ENCODE assay signal across 9 cellular contexts in the genomic region with DNA sequence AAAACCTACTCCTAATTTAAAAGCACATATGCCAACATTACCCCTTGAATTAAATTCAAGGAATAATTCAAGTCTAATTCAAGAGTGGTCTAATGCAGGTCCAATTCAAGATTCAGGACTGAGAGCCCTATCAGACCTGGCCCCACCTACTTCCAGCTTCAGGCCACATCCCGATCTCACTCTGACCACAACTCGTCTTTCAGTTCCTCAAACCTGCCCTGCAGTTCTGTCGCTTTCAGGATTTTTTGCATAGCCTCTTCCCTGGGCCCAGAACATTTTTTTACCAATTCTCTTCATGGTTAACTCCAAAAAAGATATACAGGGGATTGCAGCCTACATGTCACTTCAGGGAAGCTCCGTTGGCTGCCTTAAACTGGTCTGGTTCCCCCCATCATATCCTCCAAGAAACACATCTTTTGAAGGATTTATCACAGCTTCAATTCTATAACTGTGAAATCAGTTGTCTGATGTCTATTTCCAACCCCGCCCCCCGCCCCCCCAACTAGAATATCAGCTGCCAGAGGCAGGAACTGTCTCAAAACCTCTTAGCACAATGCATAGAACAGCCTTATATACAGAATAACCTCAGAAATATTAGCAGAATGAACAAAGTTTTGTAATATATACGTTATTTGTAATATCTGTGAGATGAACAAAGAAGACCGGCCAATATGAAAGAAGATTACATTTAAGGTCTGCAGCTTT. TPM values are rescaled to one million over a fixed set of nuclear protein-coding genes. Genes with fewer than 3 reads are reported as not detected.
DNase-seq lines count a peak whose midpoint lies in the region; ATAC-seq, FAIRE-seq and TF ChIP-seq lines count a peak whose summit lies in the region.
"Had no signal": no experiment of that assay in that cellular context is flagged by ENCODE, and none has a peak within 500 bp of the region (broad histone marks: within the 10 kb centered on the region; RNA-seq: fewer than 3 reads in every experiment).

No MANE protein-coding gene starts in this region.

- intact Hi-C loops in activated T-helper 1 cell treated with anti-CD3 and anti-CD28 coated beads, Interleukin-12 subunit alpha, Interleukin-12 subunit beta, Interleukin-2, Interleukin-4 antibody, amounts not matched to agents 30 ng/mL and 10 ng/mL and 1 ng/mL, durations not matched to agents 14 hours and 24 hours and 36 hours (cut with micrococcal nuclease) = loop anchor here (2.0 kb wide), 1 partner anchor 13 kb away; no protein-coding TSS in a partner anchor
- intact Hi-C loops in kidney (cut with DNase I) (no loop called here), psoas muscle (cut with DNase I) (no loop called here)

- H3K9me3 ChIP-seq in kidney (ENCODE audit: control insufficient read depth in 1 of 2, low read length in 2 of 2) (no peaks in the 10 kb centered on the region), psoas muscle (no peaks in the 10 kb centered on the region)

- FAIRE-seq in kidney (lab: Jason Lieb, UNC) = no peak

- no peak for TF ChIP-seq CTCF in GM20000 (IDR thresholded peaks at IDR 0.05; ENCODE audit: extremely low read depth, missing control alignments)
- TF ChIP-seq CTCF in kidney (IDR thresholded peaks at IDR 0.05; ENCODE audit: borderline replicate concordance, extremely low read depth, insufficient read depth) = no peak
- TF ChIP-seq CTCF in psoas muscle (IDR thresholded peaks at IDR 0.05) = no peak

- no peaks in the 10 kb centered on the region for H3K9me3 Mint-ChIP-seq in activated T-helper 1 cell treated with anti-CD3 and anti-CD28 coated beads, Interleukin-12 subunit alpha, Interleukin-12 subunit beta, Interleukin-2, Interleukin-4 antibody, amounts not matched to agents 30 ng/mL and 10 ng/mL and 1 ng/mL, durations not matched to agents 14 hours and 24 hours and 36 hours

- H3K36me3 Mint-ChIP-seq in activated T-helper 1 cell treated with anti-CD3 and anti-CD28 coated beads, Interleukin-12 subunit alpha, Interleukin-12 subunit beta, Interleukin-2, Interleukin-4 antibody, amounts not matched to agents 30 ng/mL and 10 ng/mL and 1 ng/mL, durations not matched to agents 14 hours and 24 hours and 36 hours (ENCODE audit: low read depth) = peaks cover 42% of the 10 kb centered on the region

- peak overlapping the region; percentile 63 for H3K4me3 Mint-ChIP-seq in activated T-helper 1 cell treated with anti-CD3 and anti-CD28 coated beads, Interleukin-12 subunit alpha, Interleukin-12 subunit beta, Interleukin-2, Interleukin-4 antibody, amounts not matched to agents 30 ng/mL and 10 ng/mL and 1 ng/mL, durations not matched to agents 14 hours and 24 hours and 36 hours

- peak overlapping the region; percentile 94 for H3K27ac Mint-ChIP-seq in activated T-helper 1 cell treated with anti-CD3 and anti-CD28 coated beads, Interleukin-12 subunit alpha, Interleukin-12 subunit beta, Interleukin-2, Interleukin-4 antibody, amounts not matched to agents 30 ng/mL and 10 ng/mL and 1 ng/mL, durations not matched to agents 14 hours and 24 hours and 36 hours

- H3K4me3 ChIP-seq in kidney (ENCODE audit: low read length in 2 of 2) (no peak overlapping the region), psoas muscle (no peak overlapping the region)

- H3K27ac ChIP-seq in kidney (ENCODE audit: low read depth in 2 of 2, low read length in 2 of 2) (no peak overlapping the region), psoas muscle (no peak overlapping the region)
- H3K27ac ChIP-seq: VCaP had no signal

- no peaks in the 10 kb centered on the region for H3K27me3 Mint-ChIP-seq in activated T-helper 1 cell treated with anti-CD3 and anti-CD28 coated beads, Interleukin-12 subunit alpha, Interleukin-12 subunit beta, Interleukin-2, Interleukin-4 antibody, amounts not matched to agents 30 ng/mL and 10 ng/mL and 1 ng/mL, durations not matched to agents 14 hours and 24 hours and 36 hours (ENCODE audit: insufficient read depth)

- no peak overlapping the region for H3K9ac ChIP-seq in kidney (ENCODE audit: low read length in 2 of 2)

- H3K4me1 ChIP-seq in kidney (ENCODE audit: control insufficient read depth in 1 of 2, insufficient read depth in 1 of 2, low read depth in 1 of 2, low read length in 2 of 2) = no peaks in the 10 kb centered on the region
- H3K4me1 ChIP-seq in psoas muscle = peaks cover 11% of the 10 kb centered on the region

- ATAC-seq in HG03439 (IDR thresholded peaks at IDR 0.05; ENCODE audit: unreplicated experiment) (peak; percentile 83), psoas muscle (no peak)

- no peaks in the 10 kb centered on the region for H3K27me3 ChIP-seq in psoas muscle (ENCODE audit: insufficient read depth in 3 of 3, low read length in 2 of 3)

- DNase-seq in GDM1 (lab: John Stamatoyannopoulos, UW) (peak; percentile 68), GM20000 (ENCODE audit: low spot score) (peak; percentile 72), kidney (no peak), NCI-H2107 treated with DMSO at 0.1 percent for 48 hours (lab: John Stamatoyannopoulos, UW; ENCODE audit: unreplicated experiment) (no peak), psoas muscle (no peak), NCI-H128 (lab: John Stamatoyannopoulos, UW; ENCODE audit: unreplicated experiment) (no peak)
- DNase-seq in activated T-helper 1 cell treated with anti-CD3 and anti-CD28 coated beads, Interleukin-12 subunit alpha, Interleukin-12 subunit beta, Interleukin-2, Interleukin-4 antibody, amounts not matched to agents 30 ng/mL and 10 ng/mL and 1 ng/mL, durations not matched to agents 14 hours and 24 hours and 36 hours (ENCODE audit: low spot score) = no peak

- peaks cover 88% of the 10 kb centered on the region for H3K4me1 Mint-ChIP-seq in activated T-helper 1 cell treated with anti-CD3 and anti-CD28 coated beads, Interleukin-12 subunit alpha, Interleukin-12 subunit beta, Interleukin-2, Interleukin-4 antibody, amounts not matched to agents 30 ng/mL and 10 ng/mL and 1 ng/mL, durations not matched to agents 14 hours and 24 hours and 36 hours (ENCODE audit: low read depth)

- 69 to 71% (median 71%) methylated on average over 7 to 8 of the region's 8 CpGs for WGBS in psoas muscle, 3 donors

- H3K36me3 ChIP-seq in kidney (ENCODE audit: control insufficient read depth in 1 of 2, insufficient read depth in 2 of 2, low read length in 2 of 2) (peaks cover 0 to 2% of the 10 kb centered on the region in 2 donors), psoas muscle (ENCODE audit: insufficient read depth in 1 of 2, low read depth in 1 of 2) (peaks cover 0 to 10% of the 10 kb centered on the region in 2 donors)

RNA-seq across cellular contexts. Expression of gene CCDC6, which starts 20.8 kb away (rescaled TPM):
- 97.6 and 103 TPM in 2 replicates for total RNA-seq in activated T-helper 1 cell treated with anti-CD3 and anti-CD28 coated beads, Interleukin-12 subunit alpha, Interleukin-12 subunit beta, Interleukin-2, Interleukin-4 antibody, amounts not matched to agents 30 ng/mL and 10 ng/mL and 1 ng/mL, durations not matched to agents 14 hours and 24 hours and 36 hours
- 47.0 TPM for total RNA-seq in kidney
- 15.5 TPM for polyA plus RNA-seq in kidney (ENCODE audit: insufficient read depth, low read depth, low replicate concordance)
- 10 to 100 TPM; 14.5 to 40.1 (median 23.0) TPM for total RNA-seq in psoas muscle
- 10 to 100 TPM in 2 of 3 donors, 1 to 10 TPM in 1; 9.2 to 31.6 (median 11.3) TPM for polyA plus RNA-seq in psoas muscle

Comparison
In these comparisons a context has a peak if more than half of its experiments do, and no peak if none do; other contexts are left out.
1. DNase-seq: peak in GDM1 (single experiment) and GM20000 (single experiment); none in activated T-helper 1 cell treated with anti-CD3 and anti-CD28 coated beads, Interleukin-12 subunit alpha, Interleukin-12 subunit beta, Interleukin-2, Interleukin-4 antibody, amounts not matched to agents 30 ng/mL and 10 ng/mL and 1 ng/mL, durations not matched to agents 14 hours and 24 hours and 36 hours (single experiment), kidney (single experiment), NCI-H2107 treated with DMSO at 0.1 percent for 48 hours (single experiment), psoas muscle (0 of 2) and NCI-H128 (single experiment).